Comparison of ENCODE assay signal across 10 cellular contexts in genomic region chr1:12450090-12450764, GRCh38.
DNase-seq lines count a peak whose midpoint lies in the region; ATAC-seq and TF ChIP-seq lines count a peak whose summit lies in the region.
"Had no signal": no experiment of that assay in that cellular context is flagged by ENCODE, and none has a peak within 500 bp of the region (broad histone marks: within the 10 kb centered on the region; RNA-seq: fewer than 3 reads in every experiment).

No MANE protein-coding gene starts in this region.

- 47 to 83% methylated on average over 9 to 10 of the region's 10 CpGs for WGBS in esophagus squamous epithelium, 2 donors
- 30% methylated on average over 10 of the region's 10 CpGs for WGBS in prostate gland

- peaks cover 87% of the 10 kb centered on the region for H3K4me1 Mint-ChIP-seq in CD8-positive, alpha-beta T cell (ENCODE audit: low read depth)

- peak overlapping the region; percentile 96 for H3K27ac Mint-ChIP-seq in CD8-positive, alpha-beta T cell

- no peaks in the 10 kb centered on the region for H3K9me3 Mint-ChIP-seq in CD8-positive, alpha-beta T cell

- ATAC-seq in CD8-positive, alpha-beta T cell, result peak; percentile 27
- ATAC-seq in HG02852 (IDR thresholded peaks at IDR 0.05; ENCODE audit: unreplicated experiment), result no peak

- peak overlapping the region; percentile 29 for H3K4me3 ChIP-seq in CD8-positive, alpha-beta T cell (ENCODE audit: low read depth, low read length)
- H3K4me3 ChIP-seq in esophagus squamous epithelium (no peak overlapping the region), prostate gland (no peak overlapping the region)

- TF ChIP-seq POLR2A in esophagus squamous epithelium (IDR thresholded peaks at IDR 0.05), result no peak
- no peak for TF ChIP-seq POLR2A in prostate gland (IDR thresholded peaks at IDR 0.05)

- peaks cover 83% of the 10 kb centered on the region for H3K4me1 ChIP-seq in CD8-positive, alpha-beta T cell (ENCODE audit: insufficient read depth, low read length)
- peaks cover 55 to 97% (median 90%) of the 10 kb centered on the region in 3 donors for H3K4me1 ChIP-seq in esophagus squamous epithelium
- peaks cover 53% of the 10 kb centered on the region for H3K4me1 ChIP-seq in prostate gland (replicated peaks)

- peak overlapping the region; percentile 22 for H3K27ac ChIP-seq in CD8-positive, alpha-beta T cell (ENCODE audit: low read depth, low read length)
- peak overlapping the region; percentile 78 to 93 (median 90) for H3K27ac ChIP-seq in esophagus squamous epithelium
- peak overlapping the region; percentile 78 to 81 for H3K27ac ChIP-seq in prostate gland
- H3K27ac ChIP-seq: neutrophil had no signal

- no peaks in the 10 kb centered on the region for H3K36me3 ChIP-seq in CD8-positive, alpha-beta T cell (ENCODE audit: insufficient read depth, low read length)
- H3K36me3 ChIP-seq in esophagus squamous epithelium (peaks cover 0 to 9% (median 0%) of the 10 kb centered on the region in 3 donors), prostate gland (no peaks in the 10 kb centered on the region)

- CTCF ChIA-PET in CD8-positive, alpha-beta T cell (lab: Charles Lee), result interaction anchor here (1.0 to 1.6 kb wide), 6 partner anchors 8 to 169 kb away, joined by 3 to 6 read pairs (median 4); no protein-coding TSS in a partner anchor

- peak in 1 of 7 experiments; percentile 43 for DNase-seq in CD8-positive, alpha-beta T cell
- DNase-seq in NCI-H510A (lab: John Stamatoyannopoulos, UW) (peak; percentile 69), esophagus squamous epithelium (lab: John Stamatoyannopoulos, UW) (no peak), prostate gland (ENCODE audit: low spot score) (no peak), GOT3 (lab: John Stamatoyannopoulos, UW) (no peak), activated gamma-delta T cell treated with Interleukin-2 at 50 U/mL for 16 hours (no peak), T-helper 9 cell (no peak)
- DNase-seq: NCI-H526 treated with DMSO at 0.1 percent for 48 hours had no signal

- H3K27me3 Mint-ChIP-seq in CD8-positive, alpha-beta T cell (ENCODE audit: low read depth), result no peaks in the 10 kb centered on the region

- intact Hi-C loops in CD8-positive, alpha-beta T cell (cut with DNase I, micrococcal nuclease), result loop anchor here in 1 of 2 experiments (5.0 kb wide), 1 partner anchor 33 kb away; no protein-coding TSS in a partner anchor
- intact Hi-C loops in esophagus squamous epithelium (cut with DNase I) (no loop called here), prostate gland (cut with DNase I) (loop anchor here (2.0 to 5.0 kb wide), 2 partner anchors 147 to 169 kb away; partner anchors contain the start of gene DHRS3)

- POLR2A ChIA-PET in CD8-positive, alpha-beta T cell (lab: Charles Lee), result interaction anchor here (0.7 to 1.1 kb wide), 5 partner anchors 11 to 43 kb away, joined by 3 to 4 read pairs (median 3); no protein-coding TSS in a partner anchor

- peak overlapping the region; percentile 73 for H3K4me3 Mint-ChIP-seq in CD8-positive, alpha-beta T cell

- peaks cover 18% of the 10 kb centered on the region for H3K36me3 Mint-ChIP-seq in CD8-positive, alpha-beta T cell

- TF ChIP-seq CTCF in CD8-positive, alpha-beta T cell (IDR thresholded peaks at IDR 0.05), result no peak
- TF ChIP-seq CTCF in esophagus squamous epithelium (IDR thresholded peaks at IDR 0.05), result no peak
- no peak for TF ChIP-seq CTCF in prostate gland (IDR thresholded peaks at IDR 0.05)

- H3K27me3 ChIP-seq in CD8-positive, alpha-beta T cell (ENCODE audit: insufficient read depth, low read length), result no peaks in the 10 kb centered on the region
- no peaks in the 10 kb centered on the region for H3K27me3 ChIP-seq in esophagus squamous epithelium
- H3K27me3 ChIP-seq in prostate gland (replicated peaks; ENCODE audit: insufficient read depth), result no peaks in the 10 kb centered on the region
- H3K27me3 ChIP-seq: neutrophil had no signal

- H3K9me3 ChIP-seq in CD8-positive, alpha-beta T cell (ENCODE audit: low read length), result no peaks in the 10 kb centered on the region
- H3K9me3 ChIP-seq in esophagus squamous epithelium (no peaks in the 10 kb centered on the region), prostate gland (no peaks in the 10 kb centered on the region)
- H3K9me3 ChIP-seq: neutrophil had no signal

Comparison
In these comparisons a context has a peak if more than half of its experiments do, and no peak if none do; other contexts are left out.
1. H3K27ac ChIP-seq: peak in every context shown above with its lines; median percentile 90 in esophagus squamous epithelium; 80 in prostate gland; 22 in CD8-positive, alpha-beta T cell.